2 cellular contexts compared by ENCODE assay signal in the genomic region with DNA sequence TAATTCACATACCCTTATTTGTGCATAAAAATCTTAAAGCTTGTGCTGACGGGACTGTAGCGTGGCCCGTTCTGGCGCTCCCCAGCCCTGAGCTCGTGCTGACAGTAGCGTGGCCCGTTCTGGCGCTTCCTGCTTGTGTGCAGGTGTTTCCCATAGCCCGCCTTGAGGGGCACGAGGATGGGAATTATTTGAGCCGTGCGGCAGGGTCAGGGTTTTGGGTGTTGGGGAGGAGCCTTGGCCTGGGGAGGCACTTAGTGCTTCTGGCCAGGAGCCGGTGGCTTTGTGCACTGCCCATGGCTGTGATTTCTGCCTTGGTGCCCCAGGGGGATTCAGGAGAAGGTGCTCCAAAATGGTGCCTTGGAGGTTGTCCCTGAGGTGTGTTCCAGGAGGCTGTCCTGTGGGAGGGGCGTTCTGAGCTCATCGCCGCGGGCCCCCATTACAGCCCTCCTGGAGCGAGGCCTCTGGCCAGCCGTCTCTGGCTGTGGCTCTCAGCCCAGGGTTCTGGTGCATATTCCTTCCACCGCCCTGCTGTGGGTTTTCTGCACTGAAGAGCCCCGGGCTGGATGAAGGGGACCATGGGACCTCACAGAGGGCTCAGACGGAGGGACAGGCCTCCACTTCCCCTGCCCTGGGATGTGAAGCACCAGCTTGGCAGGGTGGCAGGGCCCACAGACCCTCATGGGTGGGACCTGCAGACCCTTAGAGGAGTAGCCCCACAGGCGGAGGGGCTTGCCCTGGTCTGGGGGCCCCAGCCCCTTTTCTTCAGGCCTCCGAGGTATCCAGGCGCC.
A peak's percentile ranks its signal among the peaks of the same experiment; 100 is the strongest.
TF ChIP-seq lines count a peak whose summit lies in the region.

No MANE protein-coding gene starts in this region.

TF ChIP-seq in WTC11, 78 proteins besides CTCF, POLR2A, EP300 and RAD21:
- TF ChIP-seq, protein P1, sequence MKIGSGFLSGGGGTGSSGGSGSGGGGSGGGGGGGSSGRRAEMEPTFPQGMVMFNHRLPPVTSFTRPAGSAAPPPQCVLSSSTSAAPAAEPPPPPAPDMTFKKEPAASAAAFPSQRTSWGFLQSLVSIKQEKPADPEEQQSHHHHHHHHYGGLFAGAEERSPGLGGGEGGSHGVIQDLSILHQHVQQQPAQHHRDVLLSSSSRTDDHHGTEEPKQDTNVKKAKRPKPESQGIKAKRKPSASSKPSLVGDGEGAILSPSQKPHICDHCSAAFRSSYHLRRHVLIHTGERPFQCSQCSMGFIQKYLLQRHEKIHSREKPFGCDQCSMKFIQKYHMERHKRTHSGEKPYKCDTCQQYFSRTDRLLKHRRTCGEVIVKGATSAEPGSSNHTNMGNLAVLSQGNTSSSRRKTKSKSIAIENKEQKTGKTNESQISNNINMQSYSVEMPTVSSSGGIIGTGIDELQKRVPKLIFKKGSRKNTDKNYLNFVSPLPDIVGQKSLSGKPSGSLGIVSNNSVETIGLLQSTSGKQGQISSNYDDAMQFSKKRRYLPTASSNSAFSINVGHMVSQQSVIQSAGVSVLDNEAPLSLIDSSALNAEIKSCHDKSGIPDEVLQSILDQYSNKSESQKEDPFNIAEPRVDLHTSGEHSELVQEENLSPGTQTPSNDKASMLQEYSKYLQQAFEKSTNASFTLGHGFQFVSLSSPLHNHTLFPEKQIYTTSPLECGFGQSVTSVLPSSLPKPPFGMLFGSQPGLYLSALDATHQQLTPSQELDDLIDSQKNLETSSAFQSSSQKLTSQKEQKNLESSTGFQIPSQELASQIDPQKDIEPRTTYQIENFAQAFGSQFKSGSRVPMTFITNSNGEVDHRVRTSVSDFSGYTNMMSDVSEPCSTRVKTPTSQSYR (CRISPR knock-in tag; IDR thresholded peaks at IDR 0.05), result no peak
- no peak for TF ChIP-seq GTF2I (CRISPR knock-in tag; conservative IDR thresholded peaks at IDR 0.05)
- TF ChIP-seq, protein P2, sequence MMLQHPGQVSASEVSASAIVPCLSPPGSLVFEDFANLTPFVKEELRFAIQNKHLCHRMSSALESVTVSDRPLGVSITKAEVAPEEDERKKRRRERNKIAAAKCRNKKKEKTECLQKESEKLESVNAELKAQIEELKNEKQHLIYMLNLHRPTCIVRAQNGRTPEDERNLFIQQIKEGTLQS (CRISPR knock-in tag; conservative IDR thresholded peaks at IDR 0.05), result no peak
- TF ChIP-seq, protein P3, sequence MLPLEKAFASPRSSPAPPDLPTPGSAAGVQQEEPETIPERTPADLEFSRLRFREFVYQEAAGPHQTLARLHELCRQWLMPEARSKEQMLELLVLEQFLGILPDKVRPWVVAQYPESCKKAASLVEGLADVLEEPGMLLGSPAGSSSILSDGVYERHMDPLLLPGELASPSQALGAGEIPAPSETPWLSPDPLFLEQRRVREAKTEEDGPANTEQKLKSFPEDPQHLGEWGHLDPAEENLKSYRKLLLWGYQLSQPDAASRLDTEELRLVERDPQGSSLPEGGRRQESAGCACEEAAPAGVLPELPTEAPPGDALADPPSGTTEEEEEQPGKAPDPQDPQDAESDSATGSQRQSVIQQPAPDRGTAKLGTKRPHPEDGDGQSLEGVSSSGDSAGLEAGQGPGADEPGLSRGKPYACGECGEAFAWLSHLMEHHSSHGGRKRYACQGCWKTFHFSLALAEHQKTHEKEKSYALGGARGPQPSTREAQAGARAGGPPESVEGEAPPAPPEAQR (CRISPR knock-in tag; IDR thresholded peaks at IDR 0.05), result no peak
- TF ChIP-seq, protein P4, sequence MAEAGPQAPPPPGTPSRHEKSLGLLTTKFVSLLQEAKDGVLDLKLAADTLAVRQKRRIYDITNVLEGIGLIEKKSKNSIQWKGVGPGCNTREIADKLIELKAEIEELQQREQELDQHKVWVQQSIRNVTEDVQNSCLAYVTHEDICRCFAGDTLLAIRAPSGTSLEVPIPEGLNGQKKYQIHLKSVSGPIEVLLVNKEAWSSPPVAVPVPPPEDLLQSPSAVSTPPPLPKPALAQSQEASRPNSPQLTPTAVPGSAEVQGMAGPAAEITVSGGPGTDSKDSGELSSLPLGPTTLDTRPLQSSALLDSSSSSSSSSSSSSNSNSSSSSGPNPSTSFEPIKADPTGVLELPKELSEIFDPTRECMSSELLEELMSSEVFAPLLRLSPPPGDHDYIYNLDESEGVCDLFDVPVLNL (CRISPR knock-in tag; IDR thresholded peaks at IDR 0.05; ENCODE audit: borderline replicate concordance, low read depth), result no peak
- no peak for TF ChIP-seq NFE2L1 (CRISPR knock-in tag; IDR thresholded peaks at IDR 0.05)
- TF ChIP-seq, protein P5, sequence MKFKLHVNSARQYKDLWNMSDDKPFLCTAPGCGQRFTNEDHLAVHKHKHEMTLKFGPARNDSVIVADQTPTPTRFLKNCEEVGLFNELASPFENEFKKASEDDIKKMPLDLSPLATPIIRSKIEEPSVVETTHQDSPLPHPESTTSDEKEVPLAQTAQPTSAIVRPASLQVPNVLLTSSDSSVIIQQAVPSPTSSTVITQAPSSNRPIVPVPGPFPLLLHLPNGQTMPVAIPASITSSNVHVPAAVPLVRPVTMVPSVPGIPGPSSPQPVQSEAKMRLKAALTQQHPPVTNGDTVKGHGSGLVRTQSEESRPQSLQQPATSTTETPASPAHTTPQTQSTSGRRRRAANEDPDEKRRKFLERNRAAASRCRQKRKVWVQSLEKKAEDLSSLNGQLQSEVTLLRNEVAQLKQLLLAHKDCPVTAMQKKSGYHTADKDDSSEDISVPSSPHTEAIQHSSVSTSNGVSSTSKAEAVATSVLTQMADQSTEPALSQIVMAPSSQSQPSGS (CRISPR knock-in tag; IDR thresholded peaks at IDR 0.05; ENCODE audit: borderline replicate concordance, low read depth), result no peak
- no peak for TF ChIP-seq HMGA2 (CRISPR knock-in tag; IDR thresholded peaks at IDR 0.05)
- TF ChIP-seq ESRRA (CRISPR knock-in tag; IDR thresholded peaks at IDR 0.05; ENCODE audit: borderline replicate concordance), result no peak
- no peak for TF ChIP-seq CREB1 (CRISPR knock-in tag; IDR thresholded peaks at IDR 0.05)
- no peak for TF ChIP-seq RORB (CRISPR knock-in tag; IDR thresholded peaks at IDR 0.05)
TF ChIP-seq in WTC11: peak in this region for 0.

TF ChIP-seq in HepG2, 621 proteins besides CTCF, POLR2A, EP300 and RAD21:
- TF ChIP-seq FOSL1 (CRISPR knock-in tag; IDR thresholded peaks at IDR 0.05; ENCODE audit: borderline replicate concordance) (no peak), EED (CRISPR knock-in tag; IDR thresholded peaks at IDR 0.05) (no peak), AGO2 (optimal IDR thresholded peaks at IDR 0.05; ENCODE audit: low read depth, low read length) (peak; percentile 50)
- TF ChIP-seq, protein P6, sequence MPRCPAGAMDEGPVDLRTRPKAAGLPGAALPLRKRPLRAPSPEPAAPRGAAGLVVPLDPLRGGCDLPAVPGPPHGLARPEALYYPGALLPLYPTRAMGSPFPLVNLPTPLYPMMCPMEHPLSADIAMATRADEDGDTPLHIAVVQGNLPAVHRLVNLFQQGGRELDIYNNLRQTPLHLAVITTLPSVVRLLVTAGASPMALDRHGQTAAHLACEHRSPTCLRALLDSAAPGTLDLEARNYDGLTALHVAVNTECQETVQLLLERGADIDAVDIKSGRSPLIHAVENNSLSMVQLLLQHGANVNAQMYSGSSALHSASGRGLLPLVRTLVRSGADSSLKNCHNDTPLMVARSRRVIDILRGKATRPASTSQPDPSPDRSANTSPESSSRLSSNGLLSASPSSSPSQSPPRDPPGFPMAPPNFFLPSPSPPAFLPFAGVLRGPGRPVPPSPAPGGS (CRISPR knock-in tag; IDR thresholded peaks at IDR 0.05), result no peak
